14 cellular contexts compared by ENCODE assay signal in genomic region chr7:139974179-139974811, GRCh38.
DNase-seq lines count a peak whose midpoint lies in the region; ATAC-seq, FAIRE-seq and TF ChIP-seq lines count a peak whose summit lies in the region.
"Had no signal": no experiment of that assay in that cellular context is flagged by ENCODE, and none has a peak within 500 bp of the region (broad histone marks: within the 10 kb centered on the region; RNA-seq: fewer than 3 reads in every experiment).

No MANE protein-coding gene starts in this region.

- H3K36me3 Mint-ChIP-seq in GM23338 (ENCODE audit: low read depth) = no peaks in the 10 kb centered on the region; the same call in 2 of the 3 replicates
- H3K36me3 Mint-ChIP-seq in WTC11 = no peaks in the 10 kb centered on the region
- H3K36me3 Mint-ChIP-seq in endodermal cell (ENCODE audit: low read depth) = no peaks in the 10 kb centered on the region
- H3K36me3 Mint-ChIP-seq in nephron (ENCODE audit: low read depth) = peaks cover 3% of the 10 kb centered on the region
- H3K36me3 Mint-ChIP-seq: CD4-positive, CD25-positive, alpha-beta regulatory T cell had no signal

- H3K36me3 ChIP-seq in GM23338 (ENCODE audit: insufficient read depth) (no peaks in the 10 kb centered on the region), endodermal cell (ENCODE audit: control insufficient read depth, insufficient read depth, low read length) (no peaks in the 10 kb centered on the region)

- peaks cover 13% of the 10 kb centered on the region; the same call in 1 of the 2 replicates for H3F3A ChIP-seq in GM23338 (replicated peaks; ENCODE audit: low read depth)

- H3K9me3 Mint-ChIP-seq in GM23338 = no peaks in the 10 kb centered on the region
- H3K9me3 Mint-ChIP-seq in WTC11 = no peaks in the 10 kb centered on the region
- H3K9me3 Mint-ChIP-seq in endodermal cell = no peaks in the 10 kb centered on the region
- H3K9me3 Mint-ChIP-seq in nephron = no peaks in the 10 kb centered on the region
- H3K9me3 Mint-ChIP-seq: H9 had no signal

- H3K79me2 ChIP-seq in GM23338 (replicated peaks; ENCODE audit: insufficient read depth) = no peaks in the 10 kb centered on the region

- POLR2A ChIA-PET in WTC11 (lab: Charles Lee) = no interaction called here

- no peak overlapping the region for H3K27ac Mint-ChIP-seq in GM23338
- no peak overlapping the region for H3K27ac Mint-ChIP-seq in WTC11
- no peak overlapping the region for H3K27ac Mint-ChIP-seq in endodermal cell
- peak overlapping the region in 2 of 3 experiments; percentile 83 to 84 for H3K27ac Mint-ChIP-seq in nephron
- H3K27ac Mint-ChIP-seq: CD4-positive, CD25-positive, alpha-beta regulatory T cell had no signal

- H3K9me3 ChIP-seq in endodermal cell (ENCODE audit: control insufficient read depth, low read length) (no peaks in the 10 kb centered on the region), right cardiac atrium (ENCODE audit: control insufficient read depth, low read length) (no peaks in the 10 kb centered on the region)

- H3K9ac ChIP-seq in endodermal cell (ENCODE audit: extremely low read depth, low read length, poor library complexity, severe bottlenecking) = no peak overlapping the region
- H3K9ac ChIP-seq: BLaER1 treated with 17β-estradiol and CSF1 and Interleukin-3, amounts not matched to agents 10 nM and 100 nM; GM23248 had no signal

- H3K27me3 ChIP-seq in GM23338 (ENCODE audit: insufficient read depth) (no peaks in the 10 kb centered on the region), endodermal cell (ENCODE audit: control insufficient read depth, insufficient read depth, low read length, poor library complexity, severe bottlenecking) (no peaks in the 10 kb centered on the region), right cardiac atrium (ENCODE audit: control insufficient read depth, insufficient read depth) (no peaks in the 10 kb centered on the region)
- H3K27me3 ChIP-seq: BLaER1 treated with 17β-estradiol and CSF1 and Interleukin-3, amounts not matched to agents 10 nM and 100 nM had no signal

- H3K4me3 Mint-ChIP-seq in GM23338 = no peak overlapping the region
- no peak overlapping the region for H3K4me3 Mint-ChIP-seq in WTC11
- H3K4me3 Mint-ChIP-seq in endodermal cell = no peak overlapping the region
- H3K4me3 Mint-ChIP-seq in nephron = no peak overlapping the region
- H3K4me3 Mint-ChIP-seq: CD4-positive, CD25-positive, alpha-beta regulatory T cell; H9 had no signal

- DNase-seq in GM23338 (ENCODE audit: low spot score) = no peak
- DNase-seq in WTC11 (ENCODE audit: low spot score) = no peak
- DNase-seq in endodermal cell = peak; percentile 48
- DNase-seq in right cardiac atrium = no peak
- DNase-seq in GM19239 (ENCODE audit: insufficient read length, low spot score) = no peak
- DNase-seq: 8988T; CD4-positive, CD25-positive, alpha-beta regulatory T cell; DMS 273 treated with DMSO at 0.1 percent for 48 hours; GM23248 had no signal

- no peak overlapping the region for H2AFZ ChIP-seq in GM23338
- H2AFZ ChIP-seq: GM23248 had no signal

- no peak overlapping the region for H3K4me3 ChIP-seq in GM23338
- no peak overlapping the region for H3K4me3 ChIP-seq in endodermal cell (ENCODE audit: low read length)
- no peak overlapping the region for H3K4me3 ChIP-seq in right cardiac atrium (ENCODE audit: low read length)
- H3K4me3 ChIP-seq: BLaER1 treated with 17β-estradiol and CSF1 and Interleukin-3, amounts not matched to agents 10 nM and 100 nM; GM23248 had no signal

- peak overlapping the region; percentile 68 for H3K4me2 ChIP-seq in GM23338
- H3K4me2 ChIP-seq: BLaER1 treated with 17β-estradiol and CSF1 and Interleukin-3, amounts not matched to agents 10 nM and 100 nM had no signal

- no peaks in the 10 kb centered on the region for H3K9me2 ChIP-seq in GM23338 (ENCODE audit: insufficient read depth)

- CTCF ChIA-PET in WTC11 (lab: Charles Lee) = interaction anchor here (0.7 to 1.6 kb wide), 3 partner anchors 138 to 356 kb away, joined by 3 to 4 read pairs (median 4); no protein-coding TSS in a partner anchor

- H3K27ac ChIP-seq in GM23338 (ENCODE audit: low read depth) (no peak overlapping the region), endodermal cell (ENCODE audit: low read depth, low read length) (no peak overlapping the region), right cardiac atrium (ENCODE audit: low read length) (no peak overlapping the region)
- H3K27ac ChIP-seq: BLaER1 treated with 17β-estradiol and CSF1 and Interleukin-3, amounts not matched to agents 10 nM and 100 nM; GM23248 had no signal

- TF ChIP-seq CTCF in GM23338 (conservative IDR thresholded peaks at IDR 0.05; ENCODE audit: low read depth in 2 of 2) = no peak
- TF ChIP-seq CTCF in WTC11 (IDR thresholded peaks at IDR 0.05) = no peak
- TF ChIP-seq CTCF in endodermal cell (conservative IDR thresholded peaks at IDR 0.05) = no peak
- TF ChIP-seq CTCF in nephron (IDR thresholded peaks at IDR 0.05; ENCODE audit: unreplicated experiment in 3 of 3) = no peak

- ATAC-seq in GM23338 = peak; percentile 7; the same call in 1 of the 3 replicates
- ATAC-seq in WTC11 = no peak; the same call in 1 of the 2 replicates
- no peak for ATAC-seq in right cardiac atrium
- no peak for ATAC-seq in HG03432 (IDR thresholded peaks at IDR 0.05; ENCODE audit: unreplicated experiment)

- FAIRE-seq in GM19239 (lab: Jason Lieb, UNC) = no peak
- FAIRE-seq: HTR-8/SVneo had no signal

- H3K4me1 ChIP-seq in GM23338 (ENCODE audit: insufficient read depth) = peaks cover 53% of the 10 kb centered on the region
- H3K4me1 ChIP-seq in endodermal cell (ENCODE audit: control insufficient read depth, insufficient read depth, low read length) = peaks cover 24% of the 10 kb centered on the region
- no peaks in the 10 kb centered on the region for H3K4me1 ChIP-seq in right cardiac atrium (ENCODE audit: control insufficient read depth, insufficient read depth, low read length)

- intact Hi-C loops in right cardiac atrium (cut with DNase I) = no loop called here

- no peaks in the 10 kb centered on the region for H4K20me1 ChIP-seq in GM23338 (replicated peaks; ENCODE audit: insufficient read depth)
- H4K20me1 ChIP-seq: BLaER1 treated with 17β-estradiol and CSF1 and Interleukin-3, amounts not matched to agents 10 nM and 100 nM had no signal

- WGBS in endodermal cell (ENCODE audit: insufficient coverage in 1 of 2, insufficient read length in 1 of 2), 2 experiments = 91 to 95% methylated on average over 6 to 13 of the region's 13 CpGs
- 93% methylated on average over 13 of the region's 13 CpGs for WGBS in right cardiac atrium

- H3K4me1 Mint-ChIP-seq in GM23338 (peaks cover 71% of the 10 kb centered on the region), WTC11 (peaks cover 73% of the 10 kb centered on the region), endodermal cell (peaks cover 36% of the 10 kb centered on the region), nephron (peaks cover 18% of the 10 kb centered on the region)

- H3K27me3 Mint-ChIP-seq in GM23338 (ENCODE audit: insufficient read depth, low read depth, poor library complexity) (peaks cover 6% of the 10 kb centered on the region), WTC11 (ENCODE audit: low read depth) (peaks cover 18% of the 10 kb centered on the region), endodermal cell (ENCODE audit: insufficient read depth) (peaks cover 2% of the 10 kb centered on the region), nephron (ENCODE audit: low read depth) (peaks cover 11% of the 10 kb centered on the region)

TF ChIP-seq in GM23338, 12 proteins besides CTCF, POLR2A, EP300 and RAD21 (continues in another document):
- TF ChIP-seq ZNF331 (CRISPR knock-in tag; IDR thresholded peaks at IDR 0.05; ENCODE audit: low read depth) (no peak), ZNF114 (CRISPR knock-in tag; IDR thresholded peaks at IDR 0.05) (no peak), JUNB (IDR thresholded peaks at IDR 0.05; ENCODE audit: unreplicated experiment) (no peak), STAT1 (IDR thresholded peaks at IDR 0.05; ENCODE audit: unreplicated experiment) (no peak), POLR2AphosphoS5 (IDR thresholded peaks at IDR 0.05; ENCODE audit: low read depth) (no peak)

TF ChIP-seq in WTC11, 78 proteins besides CTCF, POLR2A, EP300 and RAD21:
- TF ChIP-seq TEAD4 (CRISPR knock-in tag; IDR thresholded peaks at IDR 0.05) (no peak), GTF2I (CRISPR knock-in tag; conservative IDR thresholded peaks at IDR 0.05) (peak; percentile 47; the same call in 1 of the 2 replicates)

Comparison
In these comparisons a context has a peak if more than half of its experiments do, and no peak if none do; other contexts are left out.
1. H3K27ac Mint-ChIP-seq: peak in nephron (2 of 3); none in GM23338 (single experiment), WTC11 (single experiment) and endodermal cell (single experiment).